In the genomic region with DNA sequence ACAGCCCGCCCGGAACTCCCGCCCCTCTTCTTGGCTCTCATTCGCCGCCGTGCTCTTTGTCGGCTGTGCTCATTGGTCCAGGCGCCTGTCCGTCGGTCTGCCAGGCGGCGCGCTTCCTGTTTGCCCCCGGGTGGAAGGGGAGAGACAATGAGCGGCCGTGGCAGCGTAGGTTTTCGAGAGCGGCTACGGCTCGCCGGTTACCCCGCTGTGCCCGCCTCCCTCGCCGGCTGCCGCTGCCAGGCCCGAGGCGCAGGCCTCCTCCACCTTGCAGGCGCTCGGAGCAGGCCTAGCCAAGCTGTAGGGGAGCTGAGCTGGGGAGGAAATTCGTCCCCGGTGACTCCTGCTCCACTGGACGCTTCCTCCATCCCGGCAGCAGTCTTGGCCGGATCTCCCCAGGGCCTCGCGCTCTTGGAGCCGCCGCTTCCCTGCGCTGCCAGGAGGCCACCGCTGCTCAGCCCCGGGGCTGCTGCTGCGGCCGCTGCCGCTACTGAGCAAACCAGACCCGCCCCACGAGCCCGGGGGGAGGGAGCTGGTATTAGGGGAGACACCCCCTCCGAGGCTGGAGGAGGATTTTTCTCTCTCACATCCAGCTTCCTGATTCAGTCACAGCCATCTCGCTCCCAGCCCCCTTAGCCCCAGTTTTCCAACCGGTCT, we compare ENCODE assay signal across 1 cellular context.
TF ChIP-seq lines count a peak whose summit lies in the region.

A gene (minus strand): TSS at position 2 of the 654 bp plus-strand sequence. CDS start 202 bp downstream, outside the sequence.

TF ChIP-seq in K562, 482 proteins besides CTCF, POLR2A, EP300 and RAD21 (continued from another document and continues in another):
- TF ChIP-seq, protein P1, sequence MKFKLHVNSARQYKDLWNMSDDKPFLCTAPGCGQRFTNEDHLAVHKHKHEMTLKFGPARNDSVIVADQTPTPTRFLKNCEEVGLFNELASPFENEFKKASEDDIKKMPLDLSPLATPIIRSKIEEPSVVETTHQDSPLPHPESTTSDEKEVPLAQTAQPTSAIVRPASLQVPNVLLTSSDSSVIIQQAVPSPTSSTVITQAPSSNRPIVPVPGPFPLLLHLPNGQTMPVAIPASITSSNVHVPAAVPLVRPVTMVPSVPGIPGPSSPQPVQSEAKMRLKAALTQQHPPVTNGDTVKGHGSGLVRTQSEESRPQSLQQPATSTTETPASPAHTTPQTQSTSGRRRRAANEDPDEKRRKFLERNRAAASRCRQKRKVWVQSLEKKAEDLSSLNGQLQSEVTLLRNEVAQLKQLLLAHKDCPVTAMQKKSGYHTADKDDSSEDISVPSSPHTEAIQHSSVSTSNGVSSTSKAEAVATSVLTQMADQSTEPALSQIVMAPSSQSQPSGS (CRISPR knock-in tag; IDR thresholded peaks at IDR 0.05), result no peak
- TF ChIP-seq TEAD2 (tag; IDR thresholded peaks at IDR 0.05) (no peak), ZNF551 (CRISPR knock-in tag; IDR thresholded peaks at IDR 0.05) (no peak), HDAC6 (IDR thresholded peaks at IDR 0.05; ENCODE audit: low read depth, low read length) (no peak), SMAD4 (CRISPR knock-in tag; conservative IDR thresholded peaks at IDR 0.05) (0 out of 2 replicates have a peak, but pooled peaks have one; percentile 51), ARHGAP35 (IDR thresholded peaks at IDR 0.05; ENCODE audit: partially characterized antibody) (no peak), XRCC4 (IDR thresholded peaks at IDR 0.05; ENCODE audit: extremely low read depth, insufficient read depth, insufficient read length) (no peak), ASH1L (IDR thresholded peaks at IDR 0.05; ENCODE audit: borderline replicate concordance, low read depth, partially characterized antibody) (peak; percentile 94), FIP1L1 (IDR thresholded peaks at IDR 0.05; ENCODE audit: low read depth, low read length, poor library complexity, severe bottlenecking) (peak; percentile 78), NFRKB (IDR thresholded peaks at IDR 0.05; ENCODE audit: low read depth) (peak; percentile 90; the same call in 1 of the 2 replicates), C11orf30 (IDR thresholded peaks at IDR 0.05; ENCODE audit: low read depth) (no peak), MCM5 (IDR thresholded peaks at IDR 0.05; ENCODE audit: low read depth) (no peak), ZNF232 (CRISPR knock-in tag; IDR thresholded peaks at IDR 0.05) (no peak; the same call in 1 of the 2 replicates), RFX5 (IDR thresholded peaks at IDR 0.05; ENCODE audit: low read depth, low read length) (no peak), HDAC2 (IDR thresholded peaks at IDR 0.05) (0 out of 2 replicates have a peak, but pooled peaks have one; percentile 27), RB1 (IDR thresholded peaks at IDR 0.05; ENCODE audit: low read depth) (no peak; the same call in none of the 2 replicates), ELF2 (CRISPR knock-in tag; IDR thresholded peaks at IDR 0.05) (peak; percentile 40; the same call in 1 of the 2 replicates), ZNF324 (CRISPR knock-in tag; IDR thresholded peaks at IDR 0.05) (no peak), HCFC1 (IDR thresholded peaks at IDR 0.05; ENCODE audit: low read depth, low read length) (peak; percentile 64; the same call in 1 of the 2 replicates), LARP7 (IDR thresholded peaks at IDR 0.05) (peak; percentile 74; the same call in 1 of the 2 replicates), HMG20B (CRISPR knock-in tag; IDR thresholded peaks at IDR 0.05) (no peak; the same call in 1 of the 2 replicates), PCBP1 (IDR thresholded peaks at IDR 0.05; ENCODE audit: low read depth, low read length, poor library complexity, severe bottlenecking) (peak; percentile 68), NUFIP1 (IDR thresholded peaks at IDR 0.05; ENCODE audit: partially characterized antibody) (no peak), ELF4 (CRISPR knock-in tag; IDR thresholded peaks at IDR 0.05) (no peak), HNRNPUL1 (IDR thresholded peaks at IDR 0.05; ENCODE audit: low read length) (no peak), PHB (CRISPR knock-in tag; IDR thresholded peaks at IDR 0.05) (no peak; the same call in 1 of the 2 replicates), GTF2E2 (tag; IDR thresholded peaks at IDR 0.05) (peak; percentile 88), CHD2 (IDR thresholded peaks at IDR 0.05; ENCODE audit: low read depth, low read length) (peak; percentile 84), ZNF766 (CRISPR knock-in tag; conservative IDR thresholded peaks at IDR 0.05) (0 out of 2 replicates have a peak, but pooled peaks have one; percentile 12), PYGO2 (tag; IDR thresholded peaks at IDR 0.05) (no peak), ZSCAN32 (CRISPR knock-in tag; IDR thresholded peaks at IDR 0.05) (0 out of 2 replicates have a peak, but pooled peaks have one; percentile 38), TAF9B (IDR thresholded peaks at IDR 0.05; ENCODE audit: partially characterized antibody) (peak; percentile 88), FOXM1 (IDR thresholded peaks at IDR 0.05; ENCODE audit: low read depth) (no peak), FOXM1 (CRISPR knock-in tag; IDR thresholded peaks at IDR 0.05; ENCODE audit: low read depth) (no peak; the same call in 1 of the 2 replicates), ZNF184 (CRISPR knock-in tag; IDR thresholded peaks at IDR 0.05) (no peak), FUS (optimal IDR thresholded peaks at IDR 0.05; ENCODE audit: low read depth, low read length) (no peak), U2AF2 (optimal IDR thresholded peaks at IDR 0.05; ENCODE audit: low read depth, low read length) (no peak), MAFK (IDR thresholded peaks at IDR 0.05; ENCODE audit: low read length) (no peak)
- TF ChIP-seq, protein P2, sequence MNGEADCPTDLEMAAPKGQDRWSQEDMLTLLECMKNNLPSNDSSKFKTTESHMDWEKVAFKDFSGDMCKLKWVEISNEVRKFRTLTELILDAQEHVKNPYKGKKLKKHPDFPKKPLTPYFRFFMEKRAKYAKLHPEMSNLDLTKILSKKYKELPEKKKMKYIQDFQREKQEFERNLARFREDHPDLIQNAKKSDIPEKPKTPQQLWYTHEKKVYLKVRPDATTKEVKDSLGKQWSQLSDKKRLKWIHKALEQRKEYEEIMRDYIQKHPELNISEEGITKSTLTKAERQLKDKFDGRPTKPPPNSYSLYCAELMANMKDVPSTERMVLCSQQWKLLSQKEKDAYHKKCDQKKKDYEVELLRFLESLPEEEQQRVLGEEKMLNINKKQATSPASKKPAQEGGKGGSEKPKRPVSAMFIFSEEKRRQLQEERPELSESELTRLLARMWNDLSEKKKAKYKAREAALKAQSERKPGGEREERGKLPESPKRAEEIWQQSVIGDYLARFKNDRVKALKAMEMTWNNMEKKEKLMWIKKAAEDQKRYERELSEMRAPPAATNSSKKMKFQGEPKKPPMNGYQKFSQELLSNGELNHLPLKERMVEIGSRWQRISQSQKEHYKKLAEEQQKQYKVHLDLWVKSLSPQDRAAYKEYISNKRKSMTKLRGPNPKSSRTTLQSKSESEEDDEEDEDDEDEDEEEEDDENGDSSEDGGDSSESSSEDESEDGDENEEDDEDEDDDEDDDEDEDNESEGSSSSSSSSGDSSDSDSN (IDR thresholded peaks at IDR 0.05; ENCODE audit: borderline replicate concordance in 1 of 2, low read depth in 2 of 2, low read length in 2 of 2), result peak; percentile 66 to 92; a peak in 1 of 4 replicates
- TF ChIP-seq, protein P3, sequence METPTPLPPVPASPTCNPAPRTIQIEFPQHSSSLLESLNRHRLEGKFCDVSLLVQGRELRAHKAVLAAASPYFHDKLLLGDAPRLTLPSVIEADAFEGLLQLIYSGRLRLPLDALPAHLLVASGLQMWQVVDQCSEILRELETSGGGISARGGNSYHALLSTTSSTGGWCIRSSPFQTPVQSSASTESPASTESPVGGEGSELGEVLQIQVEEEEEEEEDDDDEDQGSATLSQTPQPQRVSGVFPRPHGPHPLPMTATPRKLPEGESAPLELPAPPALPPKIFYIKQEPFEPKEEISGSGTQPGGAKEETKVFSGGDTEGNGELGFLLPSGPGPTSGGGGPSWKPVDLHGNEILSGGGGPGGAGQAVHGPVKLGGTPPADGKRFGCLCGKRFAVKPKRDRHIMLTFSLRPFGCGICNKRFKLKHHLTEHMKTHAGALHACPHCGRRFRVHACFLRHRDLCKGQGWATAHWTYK (CRISPR knock-in tag; IDR thresholded peaks at IDR 0.05), result peak; percentile 93
- TF ChIP-seq, protein P4, sequence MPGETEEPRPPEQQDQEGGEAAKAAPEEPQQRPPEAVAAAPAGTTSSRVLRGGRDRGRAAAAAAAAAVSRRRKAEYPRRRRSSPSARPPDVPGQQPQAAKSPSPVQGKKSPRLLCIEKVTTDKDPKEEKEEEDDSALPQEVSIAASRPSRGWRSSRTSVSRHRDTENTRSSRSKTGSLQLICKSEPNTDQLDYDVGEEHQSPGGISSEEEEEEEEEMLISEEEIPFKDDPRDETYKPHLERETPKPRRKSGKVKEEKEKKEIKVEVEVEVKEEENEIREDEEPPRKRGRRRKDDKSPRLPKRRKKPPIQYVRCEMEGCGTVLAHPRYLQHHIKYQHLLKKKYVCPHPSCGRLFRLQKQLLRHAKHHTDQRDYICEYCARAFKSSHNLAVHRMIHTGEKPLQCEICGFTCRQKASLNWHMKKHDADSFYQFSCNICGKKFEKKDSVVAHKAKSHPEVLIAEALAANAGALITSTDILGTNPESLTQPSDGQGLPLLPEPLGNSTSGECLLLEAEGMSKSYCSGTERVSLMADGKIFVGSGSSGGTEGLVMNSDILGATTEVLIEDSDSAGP (CRISPR knock-in tag; IDR thresholded peaks at IDR 0.05), result no peak
- TF ChIP-seq, protein P5, sequence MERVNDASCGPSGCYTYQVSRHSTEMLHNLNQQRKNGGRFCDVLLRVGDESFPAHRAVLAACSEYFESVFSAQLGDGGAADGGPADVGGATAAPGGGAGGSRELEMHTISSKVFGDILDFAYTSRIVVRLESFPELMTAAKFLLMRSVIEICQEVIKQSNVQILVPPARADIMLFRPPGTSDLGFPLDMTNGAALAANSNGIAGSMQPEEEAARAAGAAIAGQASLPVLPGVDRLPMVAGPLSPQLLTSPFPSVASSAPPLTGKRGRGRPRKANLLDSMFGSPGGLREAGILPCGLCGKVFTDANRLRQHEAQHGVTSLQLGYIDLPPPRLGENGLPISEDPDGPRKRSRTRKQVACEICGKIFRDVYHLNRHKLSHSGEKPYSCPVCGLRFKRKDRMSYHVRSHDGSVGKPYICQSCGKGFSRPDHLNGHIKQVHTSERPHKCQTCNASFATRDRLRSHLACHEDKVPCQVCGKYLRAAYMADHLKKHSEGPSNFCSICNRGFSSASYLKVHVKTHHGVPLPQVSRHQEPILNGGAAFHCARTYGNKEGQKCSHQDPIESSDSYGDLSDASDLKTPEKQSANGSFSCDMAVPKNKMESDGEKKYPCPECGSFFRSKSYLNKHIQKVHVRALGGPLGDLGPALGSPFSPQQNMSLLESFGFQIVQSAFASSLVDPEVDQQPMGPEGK (CRISPR knock-in tag; IDR thresholded peaks at IDR 0.05; ENCODE audit: borderline replicate concordance), result no peak
- TF ChIP-seq, protein P6, sequence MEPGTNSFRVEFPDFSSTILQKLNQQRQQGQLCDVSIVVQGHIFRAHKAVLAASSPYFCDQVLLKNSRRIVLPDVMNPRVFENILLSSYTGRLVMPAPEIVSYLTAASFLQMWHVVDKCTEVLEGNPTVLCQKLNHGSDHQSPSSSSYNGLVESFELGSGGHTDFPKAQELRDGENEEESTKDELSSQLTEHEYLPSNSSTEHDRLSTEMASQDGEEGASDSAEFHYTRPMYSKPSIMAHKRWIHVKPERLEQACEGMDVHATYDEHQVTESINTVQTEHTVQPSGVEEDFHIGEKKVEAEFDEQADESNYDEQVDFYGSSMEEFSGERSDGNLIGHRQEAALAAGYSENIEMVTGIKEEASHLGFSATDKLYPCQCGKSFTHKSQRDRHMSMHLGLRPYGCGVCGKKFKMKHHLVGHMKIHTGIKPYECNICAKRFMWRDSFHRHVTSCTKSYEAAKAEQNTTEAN (CRISPR knock-in tag; IDR thresholded peaks at IDR 0.05), result no peak
- TF ChIP-seq, protein P7, sequence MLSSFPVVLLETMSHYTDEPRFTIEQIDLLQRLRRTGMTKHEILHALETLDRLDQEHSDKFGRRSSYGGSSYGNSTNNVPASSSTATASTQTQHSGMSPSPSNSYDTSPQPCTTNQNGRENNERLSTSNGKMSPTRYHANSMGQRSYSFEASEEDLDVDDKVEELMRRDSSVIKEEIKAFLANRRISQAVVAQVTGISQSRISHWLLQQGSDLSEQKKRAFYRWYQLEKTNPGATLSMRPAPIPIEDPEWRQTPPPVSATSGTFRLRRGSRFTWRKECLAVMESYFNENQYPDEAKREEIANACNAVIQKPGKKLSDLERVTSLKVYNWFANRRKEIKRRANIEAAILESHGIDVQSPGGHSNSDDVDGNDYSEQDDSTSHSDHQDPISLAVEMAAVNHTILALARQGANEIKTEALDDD (IDR thresholded peaks at IDR 0.05), result no peak
- TF ChIP-seq, protein P8, sequence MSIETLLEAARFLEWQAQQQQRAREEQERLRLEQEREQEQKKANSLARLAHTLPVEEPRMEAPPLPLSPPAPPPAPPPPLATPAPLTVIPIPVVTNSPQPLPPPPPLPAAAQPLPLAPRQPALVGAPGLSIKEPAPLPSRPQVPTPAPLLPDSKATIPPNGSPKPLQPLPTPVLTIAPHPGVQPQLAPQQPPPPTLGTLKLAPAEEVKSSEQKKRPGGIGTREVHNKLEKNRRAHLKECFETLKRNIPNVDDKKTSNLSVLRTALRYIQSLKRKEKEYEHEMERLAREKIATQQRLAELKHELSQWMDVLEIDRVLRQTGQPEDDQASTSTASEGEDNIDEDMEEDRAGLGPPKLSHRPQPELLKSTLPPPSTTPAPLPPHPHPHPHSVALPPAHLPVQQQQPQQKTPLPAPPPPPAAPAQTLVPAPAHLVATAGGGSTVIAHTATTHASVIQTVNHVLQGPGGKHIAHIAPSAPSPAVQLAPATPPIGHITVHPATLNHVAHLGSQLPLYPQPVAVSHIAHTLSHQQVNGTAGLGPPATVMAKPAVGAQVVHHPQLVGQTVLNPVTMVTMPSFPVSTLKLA (conservative IDR thresholded peaks at IDR 0.05), result peak; percentile 52 to 60
- TF ChIP-seq, protein P9, sequence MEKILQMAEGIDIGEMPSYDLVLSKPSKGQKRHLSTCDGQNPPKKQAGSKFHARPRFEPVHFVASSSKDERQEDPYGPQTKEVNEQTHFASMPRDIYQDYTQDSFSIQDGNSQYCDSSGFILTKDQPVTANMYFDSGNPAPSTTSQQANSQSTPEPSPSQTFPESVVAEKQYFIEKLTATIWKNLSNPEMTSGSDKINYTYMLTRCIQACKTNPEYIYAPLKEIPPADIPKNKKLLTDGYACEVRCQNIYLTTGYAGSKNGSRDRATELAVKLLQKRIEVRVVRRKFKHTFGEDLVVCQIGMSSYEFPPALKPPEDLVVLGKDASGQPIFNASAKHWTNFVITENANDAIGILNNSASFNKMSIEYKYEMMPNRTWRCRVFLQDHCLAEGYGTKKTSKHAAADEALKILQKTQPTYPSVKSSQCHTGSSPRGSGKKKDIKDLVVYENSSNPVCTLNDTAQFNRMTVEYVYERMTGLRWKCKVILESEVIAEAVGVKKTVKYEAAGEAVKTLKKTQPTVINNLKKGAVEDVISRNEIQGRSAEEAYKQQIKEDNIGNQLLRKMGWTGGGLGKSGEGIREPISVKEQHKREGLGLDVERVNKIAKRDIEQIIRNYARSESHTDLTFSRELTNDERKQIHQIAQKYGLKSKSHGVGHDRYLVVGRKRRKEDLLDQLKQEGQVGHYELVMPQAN (IDR thresholded peaks at IDR 0.05; ENCODE audit: borderline replicate concordance), result peak; percentile 85
- TF ChIP-seq, protein P10, sequence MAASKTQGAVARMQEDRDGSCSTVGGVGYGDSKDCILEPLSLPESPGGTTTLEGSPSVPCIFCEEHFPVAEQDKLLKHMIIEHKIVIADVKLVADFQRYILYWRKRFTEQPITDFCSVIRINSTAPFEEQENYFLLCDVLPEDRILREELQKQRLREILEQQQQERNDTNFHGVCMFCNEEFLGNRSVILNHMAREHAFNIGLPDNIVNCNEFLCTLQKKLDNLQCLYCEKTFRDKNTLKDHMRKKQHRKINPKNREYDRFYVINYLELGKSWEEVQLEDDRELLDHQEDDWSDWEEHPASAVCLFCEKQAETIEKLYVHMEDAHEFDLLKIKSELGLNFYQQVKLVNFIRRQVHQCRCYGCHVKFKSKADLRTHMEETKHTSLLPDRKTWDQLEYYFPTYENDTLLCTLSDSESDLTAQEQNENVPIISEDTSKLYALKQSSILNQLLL (CRISPR knock-in tag; IDR thresholded peaks at IDR 0.05; ENCODE audit: borderline replicate concordance), result no peak
